ENCODE assay signal across 13 cellular contexts in the genomic region with DNA sequence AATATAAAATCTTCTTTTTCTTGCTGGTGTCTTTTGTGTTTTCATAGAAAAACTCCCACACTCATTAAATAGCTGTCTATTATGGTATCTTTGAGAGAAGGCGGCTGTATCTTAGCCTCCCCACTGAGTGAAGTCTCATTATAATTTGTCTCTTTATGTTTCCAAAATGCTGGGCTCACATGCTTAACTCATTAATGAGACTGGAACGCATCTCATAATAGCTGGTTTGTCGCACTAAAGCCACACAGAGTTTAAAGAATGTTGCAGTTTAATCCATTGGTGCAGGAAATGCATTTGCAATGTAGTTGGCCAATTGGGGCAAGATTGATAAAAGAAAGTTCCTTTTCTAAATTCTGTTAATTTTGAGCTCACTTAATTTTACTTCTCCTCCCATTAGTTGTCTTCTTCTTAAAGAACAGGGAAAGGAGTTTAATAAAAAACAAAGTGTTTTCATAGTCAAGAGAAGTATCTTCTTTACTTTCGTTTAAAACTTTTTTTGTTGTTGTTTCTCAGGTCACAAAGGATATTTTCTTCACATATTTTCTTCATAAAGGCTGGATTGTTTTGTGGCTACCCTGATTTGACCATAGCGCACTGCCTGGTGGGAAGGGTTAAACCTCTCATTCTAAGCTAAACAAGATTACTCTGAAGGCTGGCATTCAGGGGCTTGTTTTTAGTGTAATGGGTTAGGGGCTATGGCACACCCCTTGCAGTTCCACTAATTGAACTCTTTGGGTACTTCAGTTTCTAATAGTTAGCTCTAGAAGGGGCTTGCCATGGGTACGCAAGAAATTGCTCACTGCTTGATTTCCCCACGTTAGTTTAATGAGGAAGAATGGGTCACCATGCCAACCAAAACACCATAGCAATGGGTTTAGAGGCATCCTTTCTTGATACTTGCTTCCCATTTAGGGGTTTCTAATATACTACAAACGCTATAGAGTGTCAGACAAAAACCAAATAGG.
"Had no signal": no experiment of that assay in that cellular context is flagged by ENCODE, and none has a peak within 500 bp of the region (broad histone marks: within the 10 kb centered on the region; RNA-seq: fewer than 3 reads in every experiment).

No MANE protein-coding gene starts in this region.

- H3K27ac ChIP-seq: ascending aorta, ovary, VCaP had no signal

- H3K27me3 ChIP-seq: ascending aorta, ovary had no signal

- H3K9me3 Mint-ChIP-seq: activated naive CD8-positive, alpha-beta T cell treated with anti-CD3 and anti-CD28 coated beads, Interleukin-2, amount 10 ng/mL, durations not matched to agents 7 days and 5 days; activated T-cell treated with anti-CD3 and anti-CD28 coated beads, Interleukin-2, amount 50 U/mL, for 72 hours; effector memory CD8-positive, alpha-beta T cell; stimulated activated naive CD8-positive, alpha-beta T cell treated with anti-CD3 and anti-CD28 coated beads, Interleukin-15, Interleukin-2, amounts not matched to agents 100 ng/mL and 50 ng/mL, for 24 hours had no signal

- DNase-seq: activated CD4-positive, alpha-beta memory T cell treated with anti-CD3 and anti-CD28 coated beads, Interleukin-2, amount 10 ng/mL, durations not matched to agents 7 days and 5 days; activated naive CD8-positive, alpha-beta T cell treated with anti-CD3 and anti-CD28 coated beads, Interleukin-2, amount 10 ng/mL, durations not matched to agents 7 days and 5 days; activated T-cell treated with anti-CD3 and anti-CD28 coated beads, Interleukin-2, amount 50 U/mL, for 72 hours; cortex of kidney; effector memory CD8-positive, alpha-beta T cell; hypothalamus; kidney glomerular epithelial cell; ovary; stimulated activated CD4-positive, alpha-beta T cell treated with anti-CD3 and anti-CD28 coated beads, Interleukin-15, amount 100 ng/mL, for 24 hours; stimulated activated CD4-positive, alpha-beta T cell treated with anti-CD3 and anti-CD28 coated beads, Interleukin-4, amount 100 ng/mL, for 24 hours had no signal

- H3K27me3 Mint-ChIP-seq: activated CD4-positive, alpha-beta memory T cell treated with anti-CD3 and anti-CD28 coated beads, Interleukin-2, amount 10 ng/mL, durations not matched to agents 7 days and 5 days; effector memory CD8-positive, alpha-beta T cell; stimulated activated naive CD8-positive, alpha-beta T cell treated with anti-CD3 and anti-CD28 coated beads, Interleukin-15, Interleukin-2, amounts not matched to agents 100 ng/mL and 50 ng/mL, for 24 hours had no signal

- H3K27ac Mint-ChIP-seq: activated CD4-positive, alpha-beta memory T cell treated with anti-CD3 and anti-CD28 coated beads, Interleukin-2, amount 10 ng/mL, durations not matched to agents 7 days and 5 days; activated naive CD8-positive, alpha-beta T cell treated with anti-CD3 and anti-CD28 coated beads, Interleukin-2, amount 10 ng/mL, durations not matched to agents 7 days and 5 days; activated T-cell treated with anti-CD3 and anti-CD28 coated beads, Interleukin-2, amount 50 U/mL, for 72 hours; effector memory CD8-positive, alpha-beta T cell; stimulated activated naive CD8-positive, alpha-beta T cell treated with anti-CD3 and anti-CD28 coated beads, Interleukin-15, Interleukin-2, amounts not matched to agents 100 ng/mL and 50 ng/mL, for 24 hours had no signal

- H3K4me3 ChIP-seq: ascending aorta, ovary had no signal

- ATAC-seq: activated T-cell treated with anti-CD3 and anti-CD28 coated beads, Interleukin-2, amount 50 U/mL, for 72 hours; effector memory CD8-positive, alpha-beta T cell had no signal

- H3K9me3 ChIP-seq: ascending aorta, ovary had no signal

- H3K36me3 ChIP-seq: ascending aorta, ovary had no signal

- H3K4me1 ChIP-seq: ascending aorta had no signal

- H3K36me3 Mint-ChIP-seq: activated naive CD8-positive, alpha-beta T cell treated with anti-CD3 and anti-CD28 coated beads, Interleukin-2, amount 10 ng/mL, durations not matched to agents 7 days and 5 days had no signal

- H3K4me1 Mint-ChIP-seq: activated CD4-positive, alpha-beta memory T cell treated with anti-CD3 and anti-CD28 coated beads, Interleukin-2, amount 10 ng/mL, durations not matched to agents 7 days and 5 days; activated naive CD8-positive, alpha-beta T cell treated with anti-CD3 and anti-CD28 coated beads, Interleukin-2, amount 10 ng/mL, durations not matched to agents 7 days and 5 days had no signal

- H3K4me3 Mint-ChIP-seq: activated CD4-positive, alpha-beta memory T cell treated with anti-CD3 and anti-CD28 coated beads, Interleukin-2, amount 10 ng/mL, durations not matched to agents 7 days and 5 days; activated naive CD8-positive, alpha-beta T cell treated with anti-CD3 and anti-CD28 coated beads, Interleukin-2, amount 10 ng/mL, durations not matched to agents 7 days and 5 days; activated T-cell treated with anti-CD3 and anti-CD28 coated beads, Interleukin-2, amount 50 U/mL, for 72 hours; effector memory CD8-positive, alpha-beta T cell; stimulated activated naive CD8-positive, alpha-beta T cell treated with anti-CD3 and anti-CD28 coated beads, Interleukin-15, Interleukin-2, amounts not matched to agents 100 ng/mL and 50 ng/mL, for 24 hours had no signal
